Comparison of ENCODE assay signal across 1 cellular context in the genomic region with DNA sequence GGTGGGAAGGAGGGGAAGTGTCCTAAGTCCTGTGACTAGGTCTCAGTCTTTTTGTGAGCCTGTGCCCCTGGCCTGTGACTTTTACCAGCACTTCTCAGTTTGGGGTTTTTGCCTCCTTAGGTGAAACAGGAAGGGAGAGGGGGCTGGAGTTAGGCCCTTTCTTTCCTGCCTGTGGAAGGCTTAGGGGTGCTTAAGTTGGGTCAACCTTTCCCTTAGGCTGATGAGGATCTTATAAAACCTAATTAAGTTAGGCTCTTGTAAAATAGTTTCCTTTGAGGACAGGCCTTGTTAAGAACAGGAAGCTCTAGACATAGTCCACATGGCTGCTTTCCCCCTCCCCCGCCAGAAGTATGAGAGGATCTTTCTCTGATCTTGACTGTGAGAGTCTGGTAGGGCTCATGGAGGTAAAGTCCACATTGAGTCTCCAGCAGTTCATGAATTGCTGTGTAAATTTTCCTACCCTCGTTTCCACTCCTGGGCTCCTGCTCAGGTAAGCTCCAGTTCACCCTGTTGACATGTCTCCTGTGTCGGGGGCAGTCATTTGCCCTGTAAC.
TF ChIP-seq lines count a peak whose summit lies in the region.

No MANE protein-coding gene starts in this region.

TF ChIP-seq in H1, 55 proteins besides CTCF, POLR2A, EP300 and RAD21:
- TF ChIP-seq JUN (IDR thresholded peaks at IDR 0.05; ENCODE audit: low read depth, low read length) (no peak), TAF7 (optimal IDR thresholded peaks at IDR 0.05; ENCODE audit: borderline replicate concordance, low read depth, low read length) (no peak)
- TF ChIP-seq, protein P1, sequence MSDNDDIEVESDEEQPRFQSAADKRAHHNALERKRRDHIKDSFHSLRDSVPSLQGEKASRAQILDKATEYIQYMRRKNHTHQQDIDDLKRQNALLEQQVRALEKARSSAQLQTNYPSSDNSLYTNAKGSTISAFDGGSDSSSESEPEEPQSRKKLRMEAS (IDR thresholded peaks at IDR 0.05): 0 out of 2 replicates have a peak, but pooled peaks have one; percentile 7
